Comparison of ENCODE assay signal across 10 cellular contexts in the genomic region with DNA sequence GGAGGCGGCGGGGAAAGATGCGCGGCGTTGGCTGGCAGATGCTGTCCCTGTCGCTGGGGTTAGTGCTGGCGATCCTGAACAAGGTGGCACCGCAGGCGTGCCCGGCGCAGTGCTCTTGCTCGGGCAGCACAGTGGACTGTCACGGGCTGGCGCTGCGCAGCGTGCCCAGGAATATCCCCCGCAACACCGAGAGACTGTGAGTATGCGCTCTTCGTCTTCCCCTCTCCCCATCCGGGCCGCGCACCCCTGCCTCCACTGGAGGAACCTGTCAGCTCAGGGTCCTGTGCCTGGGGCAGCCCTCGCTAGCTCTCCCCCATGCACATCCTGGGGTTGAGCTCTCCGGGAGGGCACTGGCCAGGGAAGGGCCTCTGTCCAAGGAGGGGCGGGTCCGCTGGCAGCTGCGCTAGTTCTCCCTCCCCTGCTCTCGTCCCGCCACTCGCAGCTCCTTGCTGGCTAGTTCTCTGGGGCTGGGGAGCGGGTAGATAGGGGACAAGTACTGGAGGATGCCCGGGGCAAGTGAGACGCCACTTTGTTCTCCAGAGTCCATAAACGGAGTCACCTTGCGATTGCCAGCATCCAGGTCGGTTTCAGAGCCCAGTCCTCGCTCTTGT. TPM values are rescaled to one million over a fixed set of nuclear protein-coding genes. Genes with fewer than 3 reads are reported as not detected.
A peak's percentile ranks its signal among the peaks of the same experiment; 100 is the strongest.
DNase-seq lines count a peak whose midpoint lies in the region; ATAC-seq and TF ChIP-seq lines count a peak whose summit lies in the region.
"Had no signal": no experiment of that assay in that cellular context is flagged by ENCODE, and none has a peak within 500 bp of the region (broad histone marks: within the 10 kb centered on the region; RNA-seq: fewer than 3 reads in every experiment).

No MANE protein-coding gene starts in this region.

- H3K4me3 ChIP-seq in heart left ventricle (peak overlapping the region; percentile 30 to 80 (median 62)), OCI-LY7 (ENCODE audit: low read depth, low read length, poor library complexity, severe bottlenecking) (no peak overlapping the region)

- H3K27ac Mint-ChIP-seq in T-helper 2 cell treated with Interferon-gamma antibody and Interleukin-4, amounts not matched to agents 5 μg/mL and 100 μg/mL, for 36 hours = no peak overlapping the region
- H3K27ac Mint-ChIP-seq: activated CD8-positive, alpha-beta T cell treated with anti-CD3 and anti-CD28 coated beads, Interleukin-2, amount 10 ng/mL, durations not matched to agents 7 days and 5 days had no signal

- peaks cover 6 to 51% (median 32%) of the 10 kb centered on the region in 9 donors for H3K27me3 ChIP-seq in heart left ventricle

- H2AFZ ChIP-seq in OCI-LY7 (ENCODE audit: low read length) = no peak overlapping the region

- POLR2A ChIA-PET in OCI-LY7 (lab: Charles Lee) = no interaction called here

- CTCF ChIA-PET in OCI-LY7 (lab: Charles Lee; ENCODE audit: unreplicated experiment) = interaction anchor here (0.6 kb wide), 1 partner anchor 188 kb away, joined by 3 read pairs; no protein-coding TSS in a partner anchor

- H3K27ac ChIP-seq in heart left ventricle = peak overlapping the region in 1 of 12 donors; percentile 42
- no peak overlapping the region for H3K27ac ChIP-seq in OCI-LY7 (ENCODE audit: low read depth, low read length, poor library complexity, severe bottlenecking)

- DNase-seq in EL = peak; percentile 57
- peak; percentile 39 for DNase-seq in SK-N-DZ (ENCODE audit: low spot score)
- DNase-seq in heart left ventricle = peak; percentile 15 to 64 (median 27)
- peak; percentile 82 for DNase-seq in retina
- DNase-seq in T-helper 2 cell treated with Interferon-gamma antibody and Interleukin-4, amounts not matched to agents 5 μg/mL and 100 μg/mL, for 36 hours (ENCODE audit: low spot score) = no peak
- no peak for DNase-seq in OCI-LY7 (ENCODE audit: low spot score)
- DNase-seq: activated CD8-positive, alpha-beta T cell treated with anti-CD3 and anti-CD28 coated beads, Interleukin-2, amount 10 ng/mL, durations not matched to agents 7 days and 5 days had no signal

- ATAC-seq in heart left ventricle (peak in 3 of 4 donors; percentile 16 to 27 (median 25)), GM19023 (IDR thresholded peaks at IDR 0.05; ENCODE audit: unreplicated experiment) (no peak), GM21423 (IDR thresholded peaks at IDR 0.05; ENCODE audit: unreplicated experiment) (no peak)
- ATAC-seq: activated CD8-positive, alpha-beta T cell treated with anti-CD3 and anti-CD28 coated beads, Interleukin-2, amount 10 ng/mL, durations not matched to agents 7 days and 5 days; HCT116 had no signal

- no peak for TF ChIP-seq POLR2A in heart left ventricle (IDR thresholded peaks at IDR 0.05)

- H3K9me3 ChIP-seq in heart left ventricle (no peaks in the 10 kb centered on the region), OCI-LY7 (ENCODE audit: low read length) (no peaks in the 10 kb centered on the region)

- H3K4me2 ChIP-seq in OCI-LY7 (ENCODE audit: low read length) = no peak overlapping the region

- peaks cover 49% of the 10 kb centered on the region for H3K27me3 Mint-ChIP-seq in T-helper 2 cell treated with Interferon-gamma antibody and Interleukin-4, amounts not matched to agents 5 μg/mL and 100 μg/mL, for 36 hours (ENCODE audit: low read depth)

- no peak for TF ChIP-seq CTCF in heart left ventricle (IDR thresholded peaks at IDR 0.05)
- TF ChIP-seq CTCF in OCI-LY7 (conservative IDR thresholded peaks at IDR 0.05; ENCODE audit: low read length) = no peak

- no peaks in the 10 kb centered on the region for H3K9me3 Mint-ChIP-seq in T-helper 2 cell treated with Interferon-gamma antibody and Interleukin-4, amounts not matched to agents 5 μg/mL and 100 μg/mL, for 36 hours

- no peaks in the 10 kb centered on the region for H3K36me3 Mint-ChIP-seq in T-helper 2 cell treated with Interferon-gamma antibody and Interleukin-4, amounts not matched to agents 5 μg/mL and 100 μg/mL, for 36 hours (ENCODE audit: low read depth)

- 0 to 1% (median 1%) methylated on average over 18 to 38 of the region's 38 CpGs for WGBS in heart left ventricle, 4 donors

- peaks cover 5% of the 10 kb centered on the region for H3K4me1 Mint-ChIP-seq in T-helper 2 cell treated with Interferon-gamma antibody and Interleukin-4, amounts not matched to agents 5 μg/mL and 100 μg/mL, for 36 hours (ENCODE audit: low read depth)

- no peaks in the 10 kb centered on the region for H3K79me2 ChIP-seq in OCI-LY7 (ENCODE audit: insufficient read depth, low read depth, low read length)

- H4K20me1 ChIP-seq in OCI-LY7 (ENCODE audit: insufficient read depth, low read length) = no peaks in the 10 kb centered on the region

- H3K4me3 Mint-ChIP-seq in T-helper 2 cell treated with Interferon-gamma antibody and Interleukin-4, amounts not matched to agents 5 μg/mL and 100 μg/mL, for 36 hours = no peak overlapping the region

- H3K36me3 ChIP-seq in heart left ventricle (no peaks in the 10 kb centered on the region), OCI-LY7 (ENCODE audit: insufficient read depth, low read length) (no peaks in the 10 kb centered on the region)

- BruUV-seq in OCI-LY7 (replicated peaks; lab: Mats Ljungman, UMichigan) = no TSS peak

- intact Hi-C loops in heart left ventricle (cut with DNase I) (loop anchor here in 1 of 10 donors (10.0 kb wide), 1 partner anchor 1569 kb away; no protein-coding TSS in a partner anchor), OCI-LY7 (cut with micrococcal nuclease; ENCODE audit: unreplicated experiment) (no loop called here)

- no peaks in the 10 kb centered on the region for H3K9me2 ChIP-seq in OCI-LY7 (ENCODE audit: insufficient read depth, low read length)

- H3K4me1 ChIP-seq in heart left ventricle (peaks cover 0 to 43% (median 11%) of the 10 kb centered on the region in 12 donors), OCI-LY7 (ENCODE audit: insufficient read depth, low read length, poor library complexity, severe bottlenecking) (no peaks in the 10 kb centered on the region)

RNA-seq across cellular contexts. Expression of gene SLIT2, which starts 2.2 kb away (rescaled TPM):
- polyA plus RNA-seq in SK-N-DZ (2014; cell fraction: cytosol; rRNA removed) = 10.2 and 10.8 TPM in 2 replicates
- 9.5 and 10.2 TPM in 2 replicates for polyA plus RNA-seq in SK-N-DZ (2014; cell fraction: nucleus; rRNA removed)
- 10 to 100 TPM in 2 of 9 donors, 1 to 10 TPM in 7; 2.8 to 19.4 (median 4.5) TPM for total RNA-seq in heart left ventricle
- 1 to 10 TPM in 1 of 2 donors, under 1 TPM in 1; 0.99 to 1.2 TPM for polyA plus RNA-seq in heart left ventricle
- total RNA-seq in OCI-LY7 (2014; rRNA removed; shearing (Covaris generic)) = not detected in 2 replicates
- not detected in 2 replicates for total RNA-seq in OCI-LY7 (2022)
- total RNA-seq: activated CD8-positive, alpha-beta T cell treated with anti-CD3 and anti-CD28 coated beads, Interleukin-2, amount 10 ng/mL, durations not matched to agents 7 days and 5 days had no signal

Comparison
In these comparisons a context has a peak if more than half of its experiments do, and no peak if none do; other contexts are left out.
1. DNase-seq: peak in EL (single experiment), SK-N-DZ (single experiment), heart left ventricle (5 of 5) and retina (single experiment); none in T-helper 2 cell treated with Interferon-gamma antibody and Interleukin-4, amounts not matched to agents 5 μg/mL and 100 μg/mL, for 36 hours (single experiment) and OCI-LY7 (single experiment).
2. ATAC-seq: peak in heart left ventricle (3 of 4); none in GM19023 (single experiment) and GM21423 (single experiment).